Comparison of ENCODE assay signal across 15 cellular contexts in the genomic region with DNA sequence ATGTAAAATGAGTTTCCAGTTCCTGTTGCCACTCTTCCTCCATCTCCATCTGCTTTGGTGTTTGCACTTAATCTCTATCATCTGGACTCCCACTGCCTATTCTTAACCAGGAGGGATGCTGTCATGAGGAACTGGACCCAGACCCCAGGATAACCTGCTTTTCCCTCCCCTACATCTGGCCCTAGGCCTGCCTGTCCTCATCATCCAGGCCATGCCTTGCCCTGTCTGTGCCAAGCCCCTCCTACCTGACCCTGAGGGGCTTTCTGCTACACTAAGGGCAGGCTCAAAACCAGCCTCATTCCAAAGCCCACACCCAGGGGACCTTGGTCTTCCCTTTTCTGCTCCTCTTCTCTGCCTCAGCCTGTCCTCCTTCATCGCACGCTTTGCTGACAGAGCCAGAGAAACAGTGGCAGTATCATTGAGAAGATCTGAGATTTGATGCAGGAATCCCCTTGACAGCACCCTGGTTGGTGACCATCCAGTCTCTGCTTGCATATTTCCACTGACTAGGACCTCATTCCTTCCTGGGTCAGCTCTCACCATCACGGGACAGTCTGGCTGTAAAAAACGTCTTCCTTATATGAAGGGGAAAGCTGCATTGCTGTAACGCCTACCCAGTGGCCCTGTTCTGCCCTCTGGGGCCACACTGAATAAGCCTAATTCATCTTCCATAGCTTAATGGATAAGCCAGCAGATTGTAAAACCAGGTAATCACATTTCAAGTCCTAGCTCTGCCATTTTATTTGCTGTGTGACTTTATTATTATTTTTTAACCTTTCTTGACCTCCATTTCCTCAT. TPM values are rescaled to one million over a fixed set of nuclear protein-coding genes. Genes with fewer than 3 reads are reported as not detected.
DNase-seq lines count a peak whose midpoint lies in the region; ATAC-seq and TF ChIP-seq lines count a peak whose summit lies in the region.
"Had no signal": no experiment of that assay in that cellular context is flagged by ENCODE, and none has a peak within 500 bp of the region (broad histone marks: within the 10 kb centered on the region; RNA-seq: fewer than 3 reads in every experiment).

No MANE protein-coding gene starts in this region.

- no peak for TF ChIP-seq CTCF in BE2C (IDR thresholded peaks at IDR 0.05; ENCODE audit: low read depth, low read length)
- TF ChIP-seq CTCF in Peyer's patch (IDR thresholded peaks at IDR 0.05): peak in 2 of 6 experiments; percentile 6 to 22
- TF ChIP-seq CTCF in WTC11 (IDR thresholded peaks at IDR 0.05): no peak

- H3K9me3 ChIP-seq in BE2C (no peaks in the 10 kb centered on the region), Peyer's patch (no peaks in the 10 kb centered on the region), skeletal muscle tissue (ENCODE audit: control insufficient read depth in 3 of 3, low read length in 3 of 3) (no peaks in the 10 kb centered on the region)

- no peak overlapping the region for H3K9ac ChIP-seq in skeletal muscle tissue (ENCODE audit: low read depth in 1 of 3, low read length in 3 of 3)

- no peaks in the 10 kb centered on the region for H3K9me3 Mint-ChIP-seq in WTC11
- H3K9me3 Mint-ChIP-seq: activated B cell treated with CpG ODN at 0.5 μM for 24 hours, immature natural killer cell had no signal

- no peaks in the 10 kb centered on the region for H3K36me3 Mint-ChIP-seq in WTC11
- H3K36me3 Mint-ChIP-seq: immature natural killer cell had no signal

- DNase-seq in BE2C (peak; percentile 58), Peyer's patch (peak in 1 of 3 donors; percentile 63), NAMALWA (ENCODE audit: low spot score) (no peak), NCI-H1930 (lab: John Stamatoyannopoulos, UW) (no peak), WTC11 (ENCODE audit: low spot score) (no peak)
- DNase-seq: activated B cell treated with CpG ODN at 0.5 μM for 24 hours; amniotic stem cell; immature natural killer cell; NCI-H2227 treated with DMSO at 0.1 percent for 48 hours; NK-92 treated with Interleukin-12 subunit alpha and Interleukin-12 subunit beta, amount 100 ng/mL, for 24 hours; stimulated activated CD4-positive, alpha-beta T cell treated with anti-CD3 and anti-CD28 coated beads, Interleukin-4, amount 100 ng/mL, for 1 hour had no signal

- no peak for ATAC-seq in HG03520 (IDR thresholded peaks at IDR 0.05; ENCODE audit: unreplicated experiment)
- ATAC-seq in WTC11: no peak
- ATAC-seq: HCT116 had no signal

- H3K4me1 ChIP-seq in BE2C: peaks cover 7% of the 10 kb centered on the region
- peaks cover 0 to 62% (median 5%) of the 10 kb centered on the region in 4 donors for H3K4me1 ChIP-seq in Peyer's patch
- H3K4me1 ChIP-seq in skeletal muscle tissue (ENCODE audit: control insufficient read depth in 3 of 3, insufficient read depth in 3 of 3, low read length in 3 of 3): peaks cover 52 to 54% (median 53%) of the 10 kb centered on the region in 3 donors

- H3K27ac ChIP-seq in Peyer's patch (peak overlapping the region in 3 of 4 donors; percentile 42 to 83 (median 81)), layer of hippocampus (ENCODE audit: low read depth, low read length) (peak overlapping the region; percentile 47), skeletal muscle tissue (ENCODE audit: low read depth, low read length) (peak overlapping the region; percentile 41)

- H3K36me3 ChIP-seq in BE2C (peaks cover 46% of the 10 kb centered on the region), Peyer's patch (peaks cover 0 to 18% (median 0%) of the 10 kb centered on the region in 3 donors), skeletal muscle tissue (ENCODE audit: control insufficient read depth in 3 of 3, insufficient read depth in 3 of 3, low read length in 3 of 3) (peaks cover 8 to 25% (median 16%) of the 10 kb centered on the region in 3 donors)

- TF ChIP-seq POLR2A in Peyer's patch (IDR thresholded peaks at IDR 0.05): peak in 1 of 2 donors; percentile 23

- no peak overlapping the region for H3K27ac Mint-ChIP-seq in WTC11
- H3K27ac Mint-ChIP-seq: activated B cell treated with CpG ODN at 0.5 μM for 24 hours, immature natural killer cell had no signal

- CTCF ChIA-PET in WTC11 (lab: Charles Lee): interaction anchor here (2.0 kb wide), 1 partner anchor 33 kb away, joined by 5 read pairs; no protein-coding TSS in a partner anchor

- H3K4me3 ChIP-seq in BE2C (ENCODE audit: low read depth, low read length): no peak overlapping the region
- H3K4me3 ChIP-seq in Peyer's patch: no peak overlapping the region
- no peak overlapping the region for H3K4me3 ChIP-seq in skeletal muscle tissue (ENCODE audit: low read length in 3 of 3)

- H3K4me3 Mint-ChIP-seq in WTC11: no peak overlapping the region
- H3K4me3 Mint-ChIP-seq: activated B cell treated with CpG ODN at 0.5 μM for 24 hours, immature natural killer cell had no signal

- peaks cover 24% of the 10 kb centered on the region for H3K4me1 Mint-ChIP-seq in WTC11
- H3K4me1 Mint-ChIP-seq: activated B cell treated with CpG ODN at 0.5 μM for 24 hours, immature natural killer cell had no signal

- POLR2A ChIA-PET in WTC11 (lab: Charles Lee): no interaction called here

- no peaks in the 10 kb centered on the region for H3K27me3 Mint-ChIP-seq in WTC11 (ENCODE audit: low read depth)
- H3K27me3 Mint-ChIP-seq: activated B cell treated with CpG ODN at 0.5 μM for 24 hours had no signal

- H3K27me3 ChIP-seq in BE2C: no peaks in the 10 kb centered on the region
- no peaks in the 10 kb centered on the region for H3K27me3 ChIP-seq in Peyer's patch
- no peaks in the 10 kb centered on the region for H3K27me3 ChIP-seq in layer of hippocampus (ENCODE audit: control insufficient read depth, insufficient read depth, low read length)
- no peaks in the 10 kb centered on the region for H3K27me3 ChIP-seq in skeletal muscle tissue (ENCODE audit: control insufficient read depth in 3 of 3, insufficient read depth in 3 of 3, low read length in 3 of 3)

TF ChIP-seq in WTC11, 78 proteins besides CTCF, POLR2A, EP300 and RAD21 (continues in another document):
- TF ChIP-seq, protein P1, sequence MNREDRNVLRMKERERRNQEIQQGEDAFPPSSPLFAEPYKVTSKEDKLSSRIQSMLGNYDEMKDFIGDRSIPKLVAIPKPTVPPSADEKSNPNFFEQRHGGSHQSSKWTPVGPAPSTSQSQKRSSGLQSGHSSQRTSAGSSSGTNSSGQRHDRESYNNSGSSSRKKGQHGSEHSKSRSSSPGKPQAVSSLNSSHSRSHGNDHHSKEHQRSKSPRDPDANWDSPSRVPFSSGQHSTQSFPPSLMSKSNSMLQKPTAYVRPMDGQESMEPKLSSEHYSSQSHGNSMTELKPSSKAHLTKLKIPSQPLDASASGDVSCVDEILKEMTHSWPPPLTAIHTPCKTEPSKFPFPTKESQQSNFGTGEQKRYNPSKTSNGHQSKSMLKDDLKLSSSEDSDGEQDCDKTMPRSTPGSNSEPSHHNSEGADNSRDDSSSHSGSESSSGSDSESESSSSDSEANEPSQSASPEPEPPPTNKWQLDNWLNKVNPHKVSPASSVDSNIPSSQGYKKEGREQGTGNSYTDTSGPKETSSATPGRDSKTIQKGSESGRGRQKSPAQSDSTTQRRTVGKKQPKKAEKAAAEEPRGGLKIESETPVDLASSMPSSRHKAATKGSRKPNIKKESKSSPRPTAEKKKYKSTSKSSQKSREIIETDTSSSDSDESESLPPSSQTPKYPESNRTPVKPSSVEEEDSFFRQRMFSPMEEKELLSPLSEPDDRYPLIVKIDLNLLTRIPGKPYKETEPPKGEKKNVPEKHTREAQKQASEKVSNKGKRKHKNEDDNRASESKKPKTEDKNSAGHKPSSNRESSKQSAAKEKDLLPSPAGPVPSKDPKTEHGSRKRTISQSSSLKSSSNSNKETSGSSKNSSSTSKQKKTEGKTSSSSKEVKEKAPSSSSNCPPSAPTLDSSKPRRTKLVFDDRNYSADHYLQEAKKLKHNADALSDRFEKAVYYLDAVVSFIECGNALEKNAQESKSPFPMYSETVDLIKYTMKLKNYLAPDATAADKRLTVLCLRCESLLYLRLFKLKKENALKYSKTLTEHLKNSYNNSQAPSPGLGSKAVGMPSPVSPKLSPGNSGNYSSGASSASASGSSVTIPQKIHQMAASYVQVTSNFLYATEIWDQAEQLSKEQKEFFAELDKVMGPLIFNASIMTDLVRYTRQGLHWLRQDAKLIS (CRISPR knock-in tag; IDR thresholded peaks at IDR 0.05; ENCODE audit: borderline replicate concordance): no peak
- no peak for TF ChIP-seq EMX1 (CRISPR knock-in tag; IDR thresholded peaks at IDR 0.05)
- TF ChIP-seq GTF2I (CRISPR knock-in tag; conservative IDR thresholded peaks at IDR 0.05): no peak
- TF ChIP-seq NR3C1 (CRISPR knock-in tag; conservative IDR thresholded peaks at IDR 0.05; ENCODE audit: low read depth): no peak
- TF ChIP-seq JUN (CRISPR knock-in tag; IDR thresholded peaks at IDR 0.05): no peak
- TF ChIP-seq, protein P2, sequence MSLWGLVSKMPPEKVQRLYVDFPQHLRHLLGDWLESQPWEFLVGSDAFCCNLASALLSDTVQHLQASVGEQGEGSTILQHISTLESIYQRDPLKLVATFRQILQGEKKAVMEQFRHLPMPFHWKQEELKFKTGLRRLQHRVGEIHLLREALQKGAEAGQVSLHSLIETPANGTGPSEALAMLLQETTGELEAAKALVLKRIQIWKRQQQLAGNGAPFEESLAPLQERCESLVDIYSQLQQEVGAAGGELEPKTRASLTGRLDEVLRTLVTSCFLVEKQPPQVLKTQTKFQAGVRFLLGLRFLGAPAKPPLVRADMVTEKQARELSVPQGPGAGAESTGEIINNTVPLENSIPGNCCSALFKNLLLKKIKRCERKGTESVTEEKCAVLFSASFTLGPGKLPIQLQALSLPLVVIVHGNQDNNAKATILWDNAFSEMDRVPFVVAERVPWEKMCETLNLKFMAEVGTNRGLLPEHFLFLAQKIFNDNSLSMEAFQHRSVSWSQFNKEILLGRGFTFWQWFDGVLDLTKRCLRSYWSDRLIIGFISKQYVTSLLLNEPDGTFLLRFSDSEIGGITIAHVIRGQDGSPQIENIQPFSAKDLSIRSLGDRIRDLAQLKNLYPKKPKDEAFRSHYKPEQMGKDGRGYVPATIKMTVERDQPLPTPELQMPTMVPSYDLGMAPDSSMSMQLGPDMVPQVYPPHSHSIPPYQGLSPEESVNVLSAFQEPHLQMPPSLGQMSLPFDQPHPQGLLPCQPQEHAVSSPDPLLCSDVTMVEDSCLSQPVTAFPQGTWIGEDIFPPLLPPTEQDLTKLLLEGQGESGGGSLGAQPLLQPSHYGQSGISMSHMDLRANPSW (CRISPR knock-in tag; conservative IDR thresholded peaks at IDR 0.05; ENCODE audit: low read depth): no peak
- TF ChIP-seq, protein P3, sequence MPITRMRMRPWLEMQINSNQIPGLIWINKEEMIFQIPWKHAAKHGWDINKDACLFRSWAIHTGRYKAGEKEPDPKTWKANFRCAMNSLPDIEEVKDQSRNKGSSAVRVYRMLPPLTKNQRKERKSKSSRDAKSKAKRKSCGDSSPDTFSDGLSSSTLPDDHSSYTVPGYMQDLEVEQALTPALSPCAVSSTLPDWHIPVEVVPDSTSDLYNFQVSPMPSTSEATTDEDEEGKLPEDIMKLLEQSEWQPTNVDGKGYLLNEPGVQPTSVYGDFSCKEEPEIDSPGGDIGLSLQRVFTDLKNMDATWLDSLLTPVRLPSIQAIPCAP (CRISPR knock-in tag; IDR thresholded peaks at IDR 0.05): no peak
- no peak for TF ChIP-seq ZNF232 (CRISPR knock-in tag; IDR thresholded peaks at IDR 0.05)

RNA-seq across cellular contexts. Expression of a gene that starts 38.8 kb away (rescaled TPM):
- 11.4 TPM for polyA plus RNA-seq in BE2C (2012; ENCODE audit: insufficient read depth, insufficient read length, low read depth)
- total RNA-seq in Peyer's patch (10 to 100 TPM; 51.5 to 70.2 (median 62.5) TPM), skeletal muscle tissue (14.1 TPM), WTC11 (2021) (2.4 to 4.2 TPM (median 3.5 TPM) in 3 replicates)
